20 cellular contexts compared by ENCODE assay signal in the genomic region with DNA sequence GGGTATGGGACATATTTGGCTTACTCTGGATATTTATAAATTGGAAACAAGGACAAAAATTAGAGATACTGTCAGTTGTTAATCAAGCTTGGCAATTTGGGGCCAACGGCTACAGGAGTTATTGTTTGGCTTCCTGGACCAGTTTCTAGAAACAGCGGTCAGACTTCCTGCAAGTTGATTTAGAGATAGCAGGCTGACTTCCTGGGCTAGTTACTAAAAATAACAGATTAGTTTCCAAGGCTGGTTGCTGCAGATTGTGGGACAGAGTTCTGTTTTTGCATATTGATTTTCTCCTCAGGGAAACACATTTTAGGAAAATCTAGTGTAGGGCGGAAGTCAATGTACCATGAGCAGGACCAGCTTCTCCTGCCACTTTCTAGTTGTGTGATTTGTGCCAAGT.
A peak's percentile ranks its signal among the peaks of the same experiment; 100 is the strongest.
DNase-seq lines count a peak whose midpoint lies in the region; ATAC-seq and TF ChIP-seq lines count a peak whose summit lies in the region.
"Had no signal": no experiment of that assay in that cellular context is flagged by ENCODE, and none has a peak within 500 bp of the region (broad histone marks: within the 10 kb centered on the region; RNA-seq: fewer than 3 reads in every experiment).

No MANE protein-coding gene starts in this region.

- H3K36me3 Mint-ChIP-seq in activated CD4-positive, alpha-beta T cell treated with anti-CD3 and anti-CD28 coated beads, Interleukin-2, amount 10 ng/mL, durations not matched to agents 24 days and 14 days (ENCODE audit: low read depth) = peaks cover 2% of the 10 kb centered on the region
- no peaks in the 10 kb centered on the region for H3K36me3 Mint-ChIP-seq in activated CD4-positive, alpha-beta T cell treated with anti-CD3 and anti-CD28 coated beads, Interleukin-2, amount 10 ng/mL, durations not matched to agents 7 days and 5 days (ENCODE audit: low read depth)
- H3K36me3 Mint-ChIP-seq in activated T-helper 2 cell treated with anti-CD3 and anti-CD28 coated beads, Interferon-gamma antibody, Interleukin-2, Interleukin-4, amounts not matched to agents 10 μg/mL and 5 μg/mL and 100 μg/mL, durations not matched to agents 14 hours and 24 hours and 36 hours (ENCODE audit: low read depth) = no peaks in the 10 kb centered on the region

- ATAC-seq in HG02885 (IDR thresholded peaks at IDR 0.05; ENCODE audit: poor library complexity, unreplicated experiment) (no peak), GM21367 (IDR thresholded peaks at IDR 0.05; ENCODE audit: unreplicated experiment) (no peak)
- ATAC-seq: naive thymus-derived CD8-positive, alpha-beta T cell had no signal

- TF ChIP-seq CTCF in Loucy (conservative IDR thresholded peaks at IDR 0.05; ENCODE audit: low read length) = no peak

- H3K9ac ChIP-seq in Loucy (ENCODE audit: low read depth, low read length, poor library complexity, severe bottlenecking) = peak overlapping the region; percentile 65

- H3K36me3 ChIP-seq in Loucy (ENCODE audit: insufficient read depth, low read length) = no peaks in the 10 kb centered on the region
- H3K36me3 ChIP-seq: BE2C, esophagus squamous epithelium, sigmoid colon had no signal

- DNase-seq in activated CD4-positive, alpha-beta T cell treated with anti-CD3 and anti-CD28 coated beads, Interleukin-2, amount 10 ng/mL, durations not matched to agents 24 days and 14 days = peak; percentile 60
- no peak for DNase-seq in activated CD4-positive, alpha-beta T cell treated with anti-CD3 and anti-CD28 coated beads, Interleukin-2, amount 10 ng/mL, durations not matched to agents 7 days and 5 days
- DNase-seq in activated T-helper 2 cell treated with anti-CD3 and anti-CD28 coated beads, Interferon-gamma antibody, Interleukin-2, Interleukin-4, amounts not matched to agents 10 μg/mL and 5 μg/mL and 100 μg/mL, durations not matched to agents 14 hours and 24 hours and 36 hours (ENCODE audit: low spot score) = no peak
- DNase-seq in lung microvascular endothelial cell (ENCODE audit: low read depth in 2 of 2) (peak; percentile 13 to 35), NCI-H510A treated with DMSO at 0.1 percent for 48 hours (lab: John Stamatoyannopoulos, UW) (no peak)
- DNase-seq: activated CD4-positive, alpha-beta T cell treated with anti-CD3 and anti-CD28 coated beads for 48 hours; activated naive CD4-positive, alpha-beta T cell treated with Interleukin-2 at 50 U/mL for 16 hours; activated T-cell treated with anti-CD3 and anti-CD28 coated beads for 4 hours; aorta; BE2C; effector memory CD4-positive, alpha-beta T cell; esophagus squamous epithelium; IMR-90; naive thymus-derived CD8-positive, alpha-beta T cell; NCI-H1694; NCI-H774; sigmoid colon had no signal

- peak overlapping the region; percentile 27 for H3K27ac Mint-ChIP-seq in activated CD4-positive, alpha-beta T cell treated with anti-CD3 and anti-CD28 coated beads, Interleukin-2, amount 10 ng/mL, durations not matched to agents 24 days and 14 days
- H3K27ac Mint-ChIP-seq in activated CD4-positive, alpha-beta T cell treated with anti-CD3 and anti-CD28 coated beads, Interleukin-2, amount 10 ng/mL, durations not matched to agents 7 days and 5 days = no peak overlapping the region
- H3K27ac Mint-ChIP-seq in activated T-helper 2 cell treated with anti-CD3 and anti-CD28 coated beads, Interferon-gamma antibody, Interleukin-2, Interleukin-4, amounts not matched to agents 10 μg/mL and 5 μg/mL and 100 μg/mL, durations not matched to agents 14 hours and 24 hours and 36 hours = peak overlapping the region; percentile 24
- H3K27ac Mint-ChIP-seq: naive thymus-derived CD8-positive, alpha-beta T cell had no signal

- H3K27me3 ChIP-seq in Loucy (ENCODE audit: insufficient read depth, low read length, poor library complexity, severe bottlenecking) = no peaks in the 10 kb centered on the region
- H3K27me3 ChIP-seq: sigmoid colon had no signal

- H3K4me3 Mint-ChIP-seq in activated CD4-positive, alpha-beta T cell treated with anti-CD3 and anti-CD28 coated beads, Interleukin-2, amount 10 ng/mL, durations not matched to agents 24 days and 14 days = peak overlapping the region; percentile 30
- H3K4me3 Mint-ChIP-seq in activated CD4-positive, alpha-beta T cell treated with anti-CD3 and anti-CD28 coated beads, Interleukin-2, amount 10 ng/mL, durations not matched to agents 7 days and 5 days = no peak overlapping the region
- no peak overlapping the region for H3K4me3 Mint-ChIP-seq in activated T-helper 2 cell treated with anti-CD3 and anti-CD28 coated beads, Interferon-gamma antibody, Interleukin-2, Interleukin-4, amounts not matched to agents 10 μg/mL and 5 μg/mL and 100 μg/mL, durations not matched to agents 14 hours and 24 hours and 36 hours (ENCODE audit: low read depth)

- intact Hi-C loops in activated CD4-positive, alpha-beta T cell treated with anti-CD3 and anti-CD28 coated beads, Interleukin-2, amount 10 ng/mL, durations not matched to agents 24 days and 14 days (cut with micrococcal nuclease) = loop anchor here (5.0 kb wide), 1 partner anchor 144 kb away; no protein-coding TSS in a partner anchor
- intact Hi-C loops in activated T-helper 2 cell treated with anti-CD3 and anti-CD28 coated beads, Interferon-gamma antibody, Interleukin-2, Interleukin-4, amounts not matched to agents 10 μg/mL and 5 μg/mL and 100 μg/mL, durations not matched to agents 14 hours and 24 hours and 36 hours (cut with micrococcal nuclease) = loop anchor here (5.0 kb wide), 2 partner anchors 144 to 1384 kb away; no protein-coding TSS in a partner anchor

- H2AFZ ChIP-seq in Loucy (ENCODE audit: low read length) = no peak overlapping the region

- peaks cover 32% of the 10 kb centered on the region for H3K27me3 Mint-ChIP-seq in activated CD4-positive, alpha-beta T cell treated with anti-CD3 and anti-CD28 coated beads, Interleukin-2, amount 10 ng/mL, durations not matched to agents 24 days and 14 days
- H3K27me3 Mint-ChIP-seq in activated CD4-positive, alpha-beta T cell treated with anti-CD3 and anti-CD28 coated beads, Interleukin-2, amount 10 ng/mL, durations not matched to agents 7 days and 5 days = peaks cover 41% of the 10 kb centered on the region
- peaks cover 31% of the 10 kb centered on the region for H3K27me3 Mint-ChIP-seq in activated T-helper 2 cell treated with anti-CD3 and anti-CD28 coated beads, Interferon-gamma antibody, Interleukin-2, Interleukin-4, amounts not matched to agents 10 μg/mL and 5 μg/mL and 100 μg/mL, durations not matched to agents 14 hours and 24 hours and 36 hours (ENCODE audit: low read depth)

- peak overlapping the region; percentile 72 for H3K4me2 ChIP-seq in Loucy (ENCODE audit: low read depth, low read length, poor library complexity, severe bottlenecking)

- H3K9me3 Mint-ChIP-seq in activated CD4-positive, alpha-beta T cell treated with anti-CD3 and anti-CD28 coated beads, Interleukin-2, amount 10 ng/mL, durations not matched to agents 24 days and 14 days = peaks cover 6% of the 10 kb centered on the region
- peaks cover 3% of the 10 kb centered on the region for H3K9me3 Mint-ChIP-seq in activated CD4-positive, alpha-beta T cell treated with anti-CD3 and anti-CD28 coated beads, Interleukin-2, amount 10 ng/mL, durations not matched to agents 7 days and 5 days
- no peaks in the 10 kb centered on the region for H3K9me3 Mint-ChIP-seq in activated T-helper 2 cell treated with anti-CD3 and anti-CD28 coated beads, Interferon-gamma antibody, Interleukin-2, Interleukin-4, amounts not matched to agents 10 μg/mL and 5 μg/mL and 100 μg/mL, durations not matched to agents 14 hours and 24 hours and 36 hours
- H3K9me3 Mint-ChIP-seq: naive thymus-derived CD8-positive, alpha-beta T cell had no signal

- H4K20me1 ChIP-seq in Loucy (ENCODE audit: insufficient read depth, low read length, poor library complexity, severe bottlenecking) = no peaks in the 10 kb centered on the region

- H3K4me1 Mint-ChIP-seq in activated CD4-positive, alpha-beta T cell treated with anti-CD3 and anti-CD28 coated beads, Interleukin-2, amount 10 ng/mL, durations not matched to agents 24 days and 14 days = peaks cover 28% of the 10 kb centered on the region
- H3K4me1 Mint-ChIP-seq in activated CD4-positive, alpha-beta T cell treated with anti-CD3 and anti-CD28 coated beads, Interleukin-2, amount 10 ng/mL, durations not matched to agents 7 days and 5 days = peaks cover 29% of the 10 kb centered on the region
- H3K4me1 Mint-ChIP-seq in activated T-helper 2 cell treated with anti-CD3 and anti-CD28 coated beads, Interferon-gamma antibody, Interleukin-2, Interleukin-4, amounts not matched to agents 10 μg/mL and 5 μg/mL and 100 μg/mL, durations not matched to agents 14 hours and 24 hours and 36 hours (ENCODE audit: low read depth) = peaks cover 28% of the 10 kb centered on the region

- H3K79me2 ChIP-seq in Loucy (ENCODE audit: insufficient read depth, low read length) = no peaks in the 10 kb centered on the region

- H3K4me3 ChIP-seq in Loucy (ENCODE audit: low read length, poor library complexity, severe bottlenecking) = peak overlapping the region; percentile 50
- H3K4me3 ChIP-seq: esophagus squamous epithelium, sigmoid colon had no signal

- CTCF ChIA-PET in activated CD4-positive, alpha-beta T cell treated with anti-CD3 and anti-CD28 coated beads, Interleukin-2, amount 10 ng/mL, durations not matched to agents 7 days and 5 days (lab: Charles Lee) = no interaction called here

- no peaks in the 10 kb centered on the region for H3K9me3 ChIP-seq in Loucy (ENCODE audit: insufficient read depth, low read depth, low read length)
- H3K9me3 ChIP-seq: BE2C, esophagus squamous epithelium, sigmoid colon had no signal

- H3F3A ChIP-seq in Loucy (ENCODE audit: low read depth) = 0 out of 2 replicates have a peak, but pooled peaks cover 3% of the 10 kb centered on the region

- peaks cover 66% of the 10 kb centered on the region for H3K4me1 ChIP-seq in Loucy (ENCODE audit: insufficient read depth, low read length, poor library complexity, severe bottlenecking)
- H3K4me1 ChIP-seq: BE2C, esophagus squamous epithelium, sigmoid colon had no signal

- no peaks in the 10 kb centered on the region for H3K9me2 ChIP-seq in Loucy (replicated peaks; ENCODE audit: low read depth, low read length)

- POLR2A ChIA-PET in activated CD4-positive, alpha-beta T cell treated with anti-CD3 and anti-CD28 coated beads, Interleukin-2, amount 10 ng/mL, durations not matched to agents 7 days and 5 days (lab: Charles Lee) = no interaction called here

Comparison
In these comparisons a context has a peak if more than half of its experiments do, and no peak if none do; other contexts are left out.
1. DNase-seq: peak in activated CD4-positive, alpha-beta T cell treated with anti-CD3 and anti-CD28 coated beads, Interleukin-2, amount 10 ng/mL, durations not matched to agents 24 days and 14 days (single experiment) and lung microvascular endothelial cell (2 of 2); none in activated CD4-positive, alpha-beta T cell treated with anti-CD3 and anti-CD28 coated beads, Interleukin-2, amount 10 ng/mL, durations not matched to agents 7 days and 5 days (single experiment), activated T-helper 2 cell treated with anti-CD3 and anti-CD28 coated beads, Interferon-gamma antibody, Interleukin-2, Interleukin-4, amounts not matched to agents 10 μg/mL and 5 μg/mL and 100 μg/mL, durations not matched to agents 14 hours and 24 hours and 36 hours (single experiment) and NCI-H510A treated with DMSO at 0.1 percent for 48 hours (single experiment).